Comparison of ENCODE assay signal across 8 cellular contexts in genomic region chr19:17260842-17261325, GRCh38. TPM values are rescaled to one million over a fixed set of nuclear protein-coding genes. Genes with fewer than 3 reads are reported as not detected.
A peak's percentile ranks its signal among the peaks of the same experiment; 100 is the strongest.
DNase-seq lines count a peak whose midpoint lies in the region; ATAC-seq and TF ChIP-seq lines count a peak whose summit lies in the region.

No MANE protein-coding gene starts in this region.

- H3K4me3 ChIP-seq in SK-N-SH (ENCODE audit: low read depth in 2 of 2, low read length in 1 of 2), result no peak overlapping the region
- no peak overlapping the region for H3K4me3 ChIP-seq in cardiac muscle cell

- no peak overlapping the region for H3K4me2 ChIP-seq in SK-N-SH

- POLR2A ChIA-PET in SK-N-SH (lab: Yijun Ruan, JAX), result interaction anchor here (2.2 kb wide), 1 partner anchor 46 kb away, joined by 4 read pairs; the partner anchor contains the start of gene USE1

- no peaks in the 10 kb centered on the region for H3K27me3 ChIP-seq in SK-N-SH (ENCODE audit: insufficient read depth)
- no peaks in the 10 kb centered on the region for H3K27me3 ChIP-seq in cardiac muscle cell

- H3K9me2 ChIP-seq in SK-N-SH, result no peaks in the 10 kb centered on the region

- H3K9ac ChIP-seq in SK-N-SH, result no peak overlapping the region

- DNase-seq in DMS153 (lab: John Stamatoyannopoulos, UW) (peak; percentile 82), GOT3 (lab: John Stamatoyannopoulos, UW) (peak; percentile 23), NAMALWA (ENCODE audit: low spot score) (peak; percentile 96), SK-N-SH (peak; percentile 87), cardiac muscle cell (ENCODE audit: low read depth in 1 of 2, low spot score in 1 of 2) (peak; percentile 82), retina (peak; percentile 70)
- peak; percentile 76 to 87 (median 86) for DNase-seq in activated naive CD4-positive, alpha-beta T cell (lab: John Stamatoyannopoulos, UW)

- peak; percentile 71 for TF ChIP-seq CTCF in SK-N-SH (IDR thresholded peaks at IDR 0.05)
- TF ChIP-seq CTCF in cardiac muscle cell (IDR thresholded peaks at IDR 0.05; ENCODE audit: low read depth, low read length), result peak; percentile 88

- CTCF ChIA-PET in SK-N-SH (lab: Yijun Ruan, JAX), result interaction anchor here (0.6 to 1.8 kb wide), 7 partner anchors 9 to 46 kb away, joined by 3 to 14 read pairs (median 5); partner anchors contain the start of genes ANKLE1 and USE1

- WGBS in SK-N-SH (ENCODE audit: low lambda C conversion rate), result 29% methylated on average over 15 of the region's 15 CpGs

- peak; percentile 41 for TF ChIP-seq RAD21 in SK-N-SH (IDR thresholded peaks at IDR 0.05; ENCODE audit: low read length)

- H2AFZ ChIP-seq in SK-N-SH (ENCODE audit: low read depth), result no peak overlapping the region

- H3K36me3 ChIP-seq in SK-N-SH (replicated peaks in 1 of 2; ENCODE audit: control insufficient read depth in 1 of 2, insufficient read depth in 2 of 2, low read length in 1 of 2) (no peaks in the 10 kb centered on the region), cardiac muscle cell (no peaks in the 10 kb centered on the region)

- TF ChIP-seq POLR2A in GM18505 (IDR thresholded peaks at IDR 0.05; ENCODE audit: borderline replicate concordance, extremely low read depth, insufficient read depth, insufficient read length), result no peak

- no peaks in the 10 kb centered on the region for H3K79me2 ChIP-seq in SK-N-SH (ENCODE audit: insufficient read depth)

- H3K4me1 ChIP-seq in SK-N-SH (ENCODE audit: control insufficient read depth in 1 of 2, insufficient read depth in 2 of 2, low read depth in 1 of 2, low read length in 1 of 2) (no peaks in the 10 kb centered on the region), cardiac muscle cell (ENCODE audit: low read depth) (no peaks in the 10 kb centered on the region)

- no peaks in the 10 kb centered on the region for H4K20me1 ChIP-seq in SK-N-SH (ENCODE audit: insufficient read depth)

- H3K9me3 ChIP-seq in SK-N-SH (peaks cover 9% of the 10 kb centered on the region; the same call in 1 of the 2 replicates), cardiac muscle cell (ENCODE audit: low read depth) (no peaks in the 10 kb centered on the region)

- ATAC-seq in GM18505 (IDR thresholded peaks at IDR 0.05; ENCODE audit: unreplicated experiment), result no peak

- peaks cover under 1% of the 10 kb centered on the region for H3F3A ChIP-seq in SK-N-SH (replicated peaks; ENCODE audit: insufficient read depth)

- no peak for TF ChIP-seq EP300 in SK-N-SH (IDR thresholded peaks at IDR 0.05; ENCODE audit: borderline replicate concordance in 1 of 2, low read depth in 1 of 2, low read length in 1 of 2)

- H3K27ac ChIP-seq in SK-N-SH (ENCODE audit: low read depth in 2 of 2, low read length in 1 of 2), result no peak overlapping the region
- H3K27ac ChIP-seq in cardiac muscle cell, result no peak overlapping the region

TF ChIP-seq in SK-N-SH, 30 proteins besides CTCF, POLR2A, EP300 and RAD21:
- TF ChIP-seq FOXJ3 (CRISPR knock-in tag; IDR thresholded peaks at IDR 0.05) (no peak), SMC3 (IDR thresholded peaks at IDR 0.05; ENCODE audit: low read depth, low read length) (peak; percentile 47; the same call in 1 of the 2 replicates)

RNA-seq across cellular contexts. Expression of gene USHBP1, which starts 3.7 kb away (rescaled TPM):
- polyA plus RNA-seq in SK-N-SH (2012; rRNA removed) (0.03 and 0.05 TPM in 2 replicates), cardiac muscle cell (0.56 and 2.2 TPM in 2 replicates)
- polyA plus RNA-seq in SK-N-SH (2012; cell fraction: cytosol; rRNA removed), result 0.01 TPM in 2 replicates
- polyA plus RNA-seq in SK-N-SH (2012; cell fraction: nucleus; rRNA removed), result 0.02 and 0.06 TPM in 2 replicates
- total RNA-seq in cardiac muscle cell, result 0.07 and 0.39 TPM in 2 replicates

RNA-seq across cellular contexts. Expression of gene BABAM1, which starts 6.4 kb away (rescaled TPM):
- polyA plus RNA-seq in SK-N-SH (2012; rRNA removed), result 192 TPM in 2 replicates
- 112 and 137 TPM in 2 replicates for polyA plus RNA-seq in SK-N-SH (2012; cell fraction: cytosol; rRNA removed)
- 286 and 348 TPM in 2 replicates for polyA plus RNA-seq in SK-N-SH (2012; cell fraction: nucleus; rRNA removed)
- total RNA-seq in cardiac muscle cell, result 115 and 141 TPM in 2 replicates
- polyA plus RNA-seq in cardiac muscle cell, result 136 and 140 TPM in 2 replicates

RNA-seq across cellular contexts. Expression of gene NR2F6, which starts 15.2 kb away (rescaled TPM):
- 31.7 and 37.3 TPM in 2 replicates for polyA plus RNA-seq in SK-N-SH (2012; rRNA removed)
- 16.0 and 27.7 TPM in 2 replicates for polyA plus RNA-seq in SK-N-SH (2012; cell fraction: cytosol; rRNA removed)
- 33.4 and 46.3 TPM in 2 replicates for polyA plus RNA-seq in SK-N-SH (2012; cell fraction: nucleus; rRNA removed)
- total RNA-seq in cardiac muscle cell, result 147 and 173 TPM in 2 replicates
- polyA plus RNA-seq in cardiac muscle cell, result 124 and 141 TPM in 2 replicates

RNA-seq across cellular contexts. Expression of gene ANKLE1, which starts 20.8 kb away (rescaled TPM):
- polyA plus RNA-seq in SK-N-SH (2012; rRNA removed) (2.2 and 2.6 TPM in 2 replicates), cardiac muscle cell (1.1 and 3.3 TPM in 2 replicates)
- polyA plus RNA-seq in SK-N-SH (2012; cell fraction: cytosol; rRNA removed), result 0.88 and 1.9 TPM in 2 replicates
- 9.7 and 16.9 TPM in 2 replicates for polyA plus RNA-seq in SK-N-SH (2012; cell fraction: nucleus; rRNA removed)
- 1.9 and 5.7 TPM in 2 replicates for total RNA-seq in cardiac muscle cell

RNA-seq across cellular contexts. Expression of gene OCEL1, which starts 34.9 kb away (rescaled TPM):
- polyA plus RNA-seq in SK-N-SH (2012; rRNA removed), result 9.1 and 9.8 TPM in 2 replicates
- 6.5 and 8.9 TPM in 2 replicates for polyA plus RNA-seq in SK-N-SH (2012; cell fraction: cytosol; rRNA removed)
- 18.3 and 24.7 TPM in 2 replicates for polyA plus RNA-seq in SK-N-SH (2012; cell fraction: nucleus; rRNA removed)
- total RNA-seq in cardiac muscle cell, result 9.3 and 14.5 TPM in 2 replicates
- polyA plus RNA-seq in cardiac muscle cell, result 31.3 and 42.5 TPM in 2 replicates

Comparison
In these comparisons a context has a peak if more than half of its experiments do, and no peak if none do; other contexts are left out.
1. DNase-seq: peak in every context shown above with its lines; median percentile 96 in NAMALWA; 87 in SK-N-SH; 86 in activated naive CD4-positive, alpha-beta T cell; 82 in DMS153; 82 in cardiac muscle cell; 70 in retina; 23 in GOT3.